Comparison of ENCODE assay signal across 8 cellular contexts in the genomic region with DNA sequence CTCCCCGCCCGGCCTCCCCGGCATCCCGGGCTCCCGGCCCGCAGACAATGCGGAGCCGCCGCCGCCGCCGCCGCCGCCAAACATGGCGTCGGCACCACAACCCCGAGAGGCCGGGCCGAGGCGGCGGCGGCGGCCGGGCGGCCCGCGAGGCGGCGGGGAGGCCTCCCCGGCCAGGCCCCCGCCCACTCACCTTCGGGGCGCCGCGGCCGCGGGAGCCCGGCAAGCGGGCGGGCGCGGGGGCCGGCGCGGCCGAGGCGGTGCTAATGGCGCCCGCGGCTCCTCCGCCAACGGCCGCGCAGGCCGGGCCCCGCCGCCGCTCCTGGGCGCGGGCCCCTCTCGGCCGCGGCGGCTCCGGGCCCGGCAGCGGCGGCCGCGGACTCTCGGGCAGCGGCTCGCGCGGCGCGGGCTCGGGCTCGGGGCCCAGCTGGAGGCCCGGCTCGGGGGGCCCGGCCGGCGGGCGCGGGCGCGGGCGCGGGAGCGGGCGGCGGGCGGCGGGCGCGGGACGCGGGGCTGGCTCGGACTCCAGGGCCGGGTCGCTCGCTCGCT. TPM values are rescaled to one million over a fixed set of nuclear protein-coding genes. Genes with fewer than 3 reads are reported as not detected.
DNase-seq lines count a peak whose midpoint lies in the region; ATAC-seq and TF ChIP-seq lines count a peak whose summit lies in the region.

No MANE protein-coding gene starts in this region.

- no peak for DNase-seq in Jurkat, Clone E6-1 (ENCODE audit: low read depth, low spot score)
- no peak for DNase-seq in breast epithelium (ENCODE audit: low spot score in 2 of 2)
- DNase-seq in COR-L47 (lab: John Stamatoyannopoulos, UW) = no peak
- DNase-seq in NCI-H345 treated with DMSO at 0.1 percent for 48 hours (lab: John Stamatoyannopoulos, UW; ENCODE audit: unreplicated experiment) = no peak
- no peak for DNase-seq in NCI-H1417 (lab: John Stamatoyannopoulos, UW)

- H3K4me2 ChIP-seq in DOHH2 (ENCODE audit: low read length) = peak overlapping the region; percentile 94

- H3K4me1 ChIP-seq in DOHH2 (ENCODE audit: control insufficient read depth, low read length) (peaks cover 40% of the 10 kb centered on the region), breast epithelium (peaks cover 13 to 21% of the 10 kb centered on the region in 2 donors), mononuclear cell (ENCODE audit: insufficient read depth, low read length) (peaks cover 45% of the 10 kb centered on the region)

- TF ChIP-seq CTCF in DOHH2 (IDR thresholded peaks at IDR 0.05; ENCODE audit: low read depth, low read length, poor library complexity, severe bottlenecking) (no peak), breast epithelium (IDR thresholded peaks at IDR 0.05) (no peak)

- H4K20me1 ChIP-seq in DOHH2 (ENCODE audit: control insufficient read depth, insufficient read depth, low read depth, low read length) = peaks cover 28% of the 10 kb centered on the region

- peak overlapping the region; percentile 89 for H3K4me3 ChIP-seq in DOHH2 (ENCODE audit: low read length)
- H3K4me3 ChIP-seq in Jurkat, Clone E6-1 (ENCODE audit: low read length) = peak overlapping the region; percentile 77
- peak overlapping the region; percentile 76 to 98 (median 78) for H3K4me3 ChIP-seq in breast epithelium
- H3K4me3 ChIP-seq in mononuclear cell (ENCODE audit: low read length) = peak overlapping the region; percentile 63

- peaks cover 6% of the 10 kb centered on the region; the same call in 1 of the 2 replicates for H3F3A ChIP-seq in DOHH2 (ENCODE audit: control insufficient read depth, insufficient read depth)

- H3K27ac ChIP-seq in DOHH2 (ENCODE audit: low read depth, low read length) = peak overlapping the region; percentile 45
- peak overlapping the region; percentile 90 to 95 for H3K27ac ChIP-seq in breast epithelium

- H3K9me3 ChIP-seq in DOHH2 (ENCODE audit: control insufficient read depth, insufficient read depth, low read length) (no peaks in the 10 kb centered on the region), breast epithelium (peaks cover 0 to 4% of the 10 kb centered on the region in 2 donors), mononuclear cell (ENCODE audit: low read depth, low read length) (no peaks in the 10 kb centered on the region)

- H3K27me3 ChIP-seq in DOHH2 (ENCODE audit: control insufficient read depth, low read length) = peaks cover 18% of the 10 kb centered on the region
- no peaks in the 10 kb centered on the region for H3K27me3 ChIP-seq in breast epithelium
- H3K27me3 ChIP-seq in mononuclear cell (ENCODE audit: insufficient read depth, low read length) = no peaks in the 10 kb centered on the region

- H3K36me3 ChIP-seq in DOHH2 (ENCODE audit: control insufficient read depth, low read length) = peaks cover 44% of the 10 kb centered on the region
- no peaks in the 10 kb centered on the region for H3K36me3 ChIP-seq in breast epithelium

- TF ChIP-seq POLR2A in breast epithelium (IDR thresholded peaks at IDR 0.05) = no peak

- intact Hi-C loops in breast epithelium (cut with DNase I; ENCODE audit: low total_unique reads) = no loop called here

- ATAC-seq in GM21381 (IDR thresholded peaks at IDR 0.05; ENCODE audit: unreplicated experiment) = no peak

- no peaks in the 10 kb centered on the region for H3K9me2 ChIP-seq in DOHH2 (replicated peaks; ENCODE audit: control insufficient read depth, low read length)

- peaks cover 54% of the 10 kb centered on the region for H3K79me2 ChIP-seq in DOHH2 (ENCODE audit: control insufficient read depth, low read length)

RNA-seq across cellular contexts. Expression of a gene that starts 0.3 kb away (rescaled TPM):
- 31.7 TPM for polyA plus RNA-seq in Jurkat, Clone E6-1 (2012; ENCODE audit: insufficient read depth, insufficient read length)
- total RNA-seq in breast epithelium (10 to 100 TPM; 33.4 to 35.1 (median 34.1) TPM), mononuclear cell (85.1 TPM)

RNA-seq across cellular contexts. Expression of a gene that starts 26.3 kb away (rescaled TPM):
- 38.2 TPM for polyA plus RNA-seq in Jurkat, Clone E6-1 (2012; ENCODE audit: insufficient read depth, insufficient read length)
- total RNA-seq in breast epithelium (10 to 100 TPM in 2 of 3 donors, 1 to 10 TPM in 1; 7.5 to 11.3 (median 10.5) TPM), mononuclear cell (20.8 TPM)
